ENCODE assay signal across 1 cellular context in genomic region chr4:36386691-36387090, GRCh38.
TF ChIP-seq lines count a peak whose summit lies in the region.

No MANE protein-coding gene starts in this region.

TF ChIP-seq in SK-N-SH treated with all-trans-retinoic acid at 6 μM for 48 hours, 23 proteins besides CTCF, POLR2A, EP300 and RAD21 (continued from another document):
- TF ChIP-seq TSHZ2 (CRISPR knock-in tag; IDR thresholded peaks at IDR 0.05) (no peak), CREB5 (CRISPR knock-in tag; IDR thresholded peaks at IDR 0.05; ENCODE audit: low read depth) (no peak), ISL1 (CRISPR knock-in tag; IDR thresholded peaks at IDR 0.05) (no peak)
